9 cellular contexts compared by ENCODE assay signal in the genomic region with DNA sequence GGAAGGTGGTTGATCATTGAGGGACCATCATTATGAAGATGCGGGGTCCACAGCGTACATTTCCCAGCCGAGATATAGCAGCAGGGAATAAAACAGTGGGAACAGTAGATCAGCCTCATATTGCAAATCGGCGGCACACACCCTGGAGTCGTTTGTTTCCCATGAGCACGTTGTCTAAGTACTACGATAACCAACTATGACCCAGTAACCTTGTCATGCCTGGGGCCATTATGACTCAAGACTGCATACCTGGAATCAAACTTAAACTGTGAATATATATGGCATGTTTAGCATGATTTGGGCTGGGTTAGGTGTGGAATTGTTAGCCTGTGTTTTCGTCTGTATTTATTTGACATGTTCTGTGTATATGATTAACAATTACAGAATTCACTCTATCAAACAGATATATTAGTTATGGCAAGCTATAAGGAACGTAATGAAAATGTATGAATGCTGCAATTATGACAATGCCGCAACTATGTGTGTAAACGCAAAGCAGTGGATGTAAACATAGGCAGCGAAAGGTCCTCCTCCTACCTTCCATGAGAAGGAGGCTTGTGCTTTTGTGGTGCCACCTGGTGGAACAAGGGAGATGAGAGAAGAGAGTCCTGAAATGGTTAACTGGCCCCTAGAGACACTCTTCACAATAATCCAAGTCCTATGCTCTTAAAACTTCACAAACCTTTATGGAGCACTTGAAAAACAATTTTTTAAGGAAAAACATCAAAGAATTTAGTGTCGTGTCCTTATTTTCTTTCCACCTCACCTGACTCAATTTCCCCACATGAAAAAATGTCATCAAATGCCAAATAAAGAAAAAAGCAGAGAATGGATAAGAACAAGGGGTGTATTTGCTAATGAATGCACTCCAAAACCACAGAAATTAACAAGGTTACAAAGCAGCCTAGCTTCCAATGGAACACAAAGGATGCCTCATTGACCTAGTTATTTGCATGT. TPM values are rescaled to one million over a fixed set of nuclear protein-coding genes. Genes with fewer than 3 reads are reported as not detected.
DNase-seq lines count a peak whose midpoint lies in the region; ATAC-seq and TF ChIP-seq lines count a peak whose summit lies in the region.
"Had no signal": no experiment of that assay in that cellular context is flagged by ENCODE, and none has a peak within 500 bp of the region (broad histone marks: within the 10 kb centered on the region; RNA-seq: fewer than 3 reads in every experiment).

No MANE protein-coding gene starts in this region.

- TF ChIP-seq CTCF in BJ (IDR thresholded peaks at IDR 0.05; ENCODE audit: insufficient read depth, low read depth, low read length) (peak; percentile 35), fibroblast of lung (conservative IDR thresholded peaks at IDR 0.05 in 1 of 2, IDR thresholded peaks at IDR 0.05 in 1 of 2; ENCODE audit: low read depth in 1 of 2, low read length in 2 of 2) (peak; percentile 25 to 56)

- CTCF ChIA-PET in BJ (lab: Yijun Ruan, JAX), result interaction anchor here (0.6 to 1.9 kb wide), 4 partner anchors 9 to 43 kb away, joined by 3 to 7 read pairs (median 4); no protein-coding TSS in a partner anchor

- POLR2A ChIA-PET in BJ (lab: Charles Lee), result no interaction called here

- no peaks in the 10 kb centered on the region for H3K79me2 ChIP-seq in fibroblast of lung (ENCODE audit: control insufficient read depth, insufficient read depth, low read length)

- no peak overlapping the region for H3K9ac ChIP-seq in fibroblast of lung (ENCODE audit: insufficient read depth, low read length)

- no peak overlapping the region for H3K4me2 ChIP-seq in fibroblast of lung (ENCODE audit: extremely low read depth, insufficient read depth, low read length)

- DNase-seq in BJ (ENCODE audit: low read depth) (no peak), NCI-H526 treated with DMSO at 0.1 percent for 48 hours (lab: John Stamatoyannopoulos, UW) (peak; percentile 65), fibroblast of lung (ENCODE audit: low read depth in 2 of 2) (peak in 1 of 2 donors; percentile 47), T-helper 9 cell (no peak), KBM-7 (no peak)
- DNase-seq in activated effector memory CD4-positive, alpha-beta T cell treated with anti-CD3 and anti-CD28 coated beads, Interleukin-2, amount 50 U/mL, for 16 hours, result no peak
- DNase-seq: stimulated activated CD4-positive, alpha-beta T cell treated with anti-CD3 and anti-CD28 coated beads, Interleukin-4, amount 100 ng/mL, for 4 hours had no signal

- H2AFZ ChIP-seq in fibroblast of lung (ENCODE audit: low read length), result no peak overlapping the region

- peaks cover 2% of the 10 kb centered on the region for H3K4me1 ChIP-seq in fibroblast of lung (ENCODE audit: control insufficient read depth, extremely low read depth, insufficient read depth, low read length)

- H3K36me3 ChIP-seq in BJ (ENCODE audit: control insufficient read depth, insufficient read depth, low read length), result no peaks in the 10 kb centered on the region; the same call in 1 of the 2 replicates
- no peaks in the 10 kb centered on the region for H3K36me3 ChIP-seq in fibroblast of lung (ENCODE audit: control insufficient read depth, insufficient read depth, low read length)

- no peaks in the 10 kb centered on the region for H4K20me1 ChIP-seq in fibroblast of lung (ENCODE audit: control insufficient read depth, extremely low read depth, insufficient read depth, low read length)

- H3K4me3 ChIP-seq in BJ (ENCODE audit: low read depth, low read length) (no peak overlapping the region), fibroblast of lung (replicated peaks in 1 of 4; ENCODE audit: control extremely low read depth in 1 of 4, insufficient read depth in 1 of 4, low read depth in 3 of 4, low read length in 4 of 4) (no peak overlapping the region)

- no peaks in the 10 kb centered on the region for H3K9me3 ChIP-seq in fibroblast of lung (ENCODE audit: control insufficient read depth, insufficient read depth, low read depth, low read length)

- peak; percentile 60 for ATAC-seq in GM18907 (IDR thresholded peaks at IDR 0.05; ENCODE audit: unreplicated experiment)
- no peak for ATAC-seq in GM21619 (IDR thresholded peaks at IDR 0.05; ENCODE audit: unreplicated experiment)

- no peaks in the 10 kb centered on the region for H3K27me3 ChIP-seq in BJ (ENCODE audit: control insufficient read depth, insufficient read depth, low read length)
- no peaks in the 10 kb centered on the region for H3K27me3 ChIP-seq in fibroblast of lung (ENCODE audit: control insufficient read depth, insufficient read depth, low read length)

- H3K27ac ChIP-seq in fibroblast of lung (ENCODE audit: insufficient read depth, low read length), result no peak overlapping the region

- in situ Hi-C loops in KBM-7 (cut with MboI; ENCODE audit: low pct_unique_long_range_greater_than_20kb, low sequenced_read_pairs), result no loop called here

RNA-seq across cellular contexts. Expression of a gene that starts 47.1 kb away (rescaled TPM):
- 56.4 and 98.4 TPM in 2 replicates for polyA plus RNA-seq in BJ (2011; rRNA removed)
- polyA minus RNA-seq in BJ (2011; rRNA and poly(A)+ RNA removed), result 305 and 344 TPM in 2 replicates
- 17.7 and 30.6 TPM in 2 replicates for total RNA-seq in fibroblast of lung
- polyA plus RNA-seq in fibroblast of lung, result 25.1 and 49.0 TPM in 2 replicates
- 12.6 and 29.0 TPM in 2 replicates for polyA plus RNA-seq in fibroblast of lung (2012)
- polyA minus RNA-seq in fibroblast of lung (ENCODE audit: low replicate concordance), result 215 and 353 TPM in 2 replicates
